ENCODE assay signal across 1 cellular context in the genomic region with DNA sequence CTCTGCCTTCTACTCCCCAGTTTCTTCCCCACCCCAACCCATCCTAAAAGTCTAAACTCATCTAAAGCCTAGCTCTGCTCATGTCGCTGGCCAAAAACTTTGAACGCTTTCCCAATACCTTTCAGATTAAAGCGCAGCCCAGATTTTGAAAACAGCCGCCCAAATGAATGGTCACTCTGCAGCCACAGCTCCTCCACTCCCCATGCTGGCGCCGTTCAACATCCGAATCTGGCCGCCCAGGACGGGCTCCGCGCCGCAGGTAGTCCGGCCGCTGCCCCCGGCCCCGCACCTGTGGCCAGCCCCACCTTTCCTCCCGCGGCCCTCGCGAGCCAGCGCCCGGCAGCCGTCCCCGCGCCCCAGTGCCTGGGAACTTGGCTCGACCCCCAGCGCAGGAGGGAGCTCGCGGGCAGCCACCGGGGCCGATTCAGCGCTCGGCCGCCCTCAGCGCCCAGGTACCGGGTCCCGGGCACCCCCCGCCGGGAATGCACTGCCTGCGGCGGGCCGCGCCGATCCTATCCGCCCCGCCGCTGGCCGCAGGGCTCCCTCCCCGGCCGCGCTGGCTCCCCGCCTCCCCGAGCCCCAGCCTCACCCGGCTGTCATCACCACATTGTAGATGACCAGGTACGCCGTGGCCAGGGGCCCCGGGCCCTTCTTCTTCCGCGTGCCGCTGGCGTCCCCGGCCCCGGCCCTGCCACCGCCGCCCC.
TF ChIP-seq lines count a peak whose summit lies in the region.

No MANE protein-coding gene starts in this region.

TF ChIP-seq in HepG2, 621 proteins besides CTCF, POLR2A, EP300 and RAD21 (continued from another document and continues in another):
- TF ChIP-seq PHF20 (CRISPR knock-in tag; IDR thresholded peaks at IDR 0.05) = peak; percentile 22; the same call in 1 of the 2 replicates
- no peak for TF ChIP-seq GATAD1 (CRISPR knock-in tag; IDR thresholded peaks at IDR 0.05)
- TF ChIP-seq, protein P1, sequence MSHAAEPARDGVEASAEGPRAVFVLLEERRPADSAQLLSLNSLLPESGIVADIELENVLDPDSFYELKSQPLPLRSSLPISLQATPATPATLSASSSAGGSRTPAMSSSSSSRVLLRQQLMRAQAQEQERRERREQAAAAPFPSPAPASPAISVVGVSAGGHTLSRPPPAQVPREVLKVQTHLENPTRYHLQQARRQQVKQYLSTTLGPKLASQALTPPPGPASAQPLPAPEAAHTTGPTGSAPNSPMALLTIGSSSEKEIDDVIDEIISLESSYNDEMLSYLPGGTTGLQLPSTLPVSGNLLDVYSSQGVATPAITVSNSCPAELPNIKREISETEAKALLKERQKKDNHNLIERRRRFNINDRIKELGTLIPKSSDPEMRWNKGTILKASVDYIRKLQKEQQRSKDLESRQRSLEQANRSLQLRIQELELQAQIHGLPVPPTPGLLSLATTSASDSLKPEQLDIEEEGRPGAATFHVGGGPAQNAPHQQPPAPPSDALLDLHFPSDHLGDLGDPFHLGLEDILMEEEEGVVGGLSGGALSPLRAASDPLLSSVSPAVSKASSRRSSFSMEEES (CRISPR knock-in tag; IDR thresholded peaks at IDR 0.05) = 0 out of 2 replicates have a peak, but pooled peaks have one; percentile 14
- TF ChIP-seq, protein P2, sequence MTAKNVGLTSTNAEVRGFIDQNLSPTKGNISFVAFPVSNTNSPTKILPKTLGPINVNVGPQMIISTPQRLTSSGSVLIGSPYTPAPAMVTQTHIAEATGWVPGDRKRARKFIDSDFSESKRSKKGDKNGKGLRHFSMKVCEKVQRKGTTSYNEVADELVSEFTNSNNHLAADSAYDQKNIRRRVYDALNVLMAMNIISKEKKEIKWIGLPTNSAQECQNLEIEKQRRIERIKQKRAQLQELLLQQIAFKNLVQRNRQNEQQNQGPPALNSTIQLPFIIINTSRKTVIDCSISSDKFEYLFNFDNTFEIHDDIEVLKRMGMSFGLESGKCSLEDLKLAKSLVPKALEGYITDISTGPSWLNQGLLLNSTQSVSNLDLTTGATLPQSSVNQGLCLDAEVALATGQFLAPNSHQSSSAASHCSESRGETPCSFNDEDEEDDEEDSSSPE (CRISPR knock-in tag; IDR thresholded peaks at IDR 0.05) = peak; percentile 17; the same call in 1 of the 2 replicates
- TF ChIP-seq, protein P3, sequence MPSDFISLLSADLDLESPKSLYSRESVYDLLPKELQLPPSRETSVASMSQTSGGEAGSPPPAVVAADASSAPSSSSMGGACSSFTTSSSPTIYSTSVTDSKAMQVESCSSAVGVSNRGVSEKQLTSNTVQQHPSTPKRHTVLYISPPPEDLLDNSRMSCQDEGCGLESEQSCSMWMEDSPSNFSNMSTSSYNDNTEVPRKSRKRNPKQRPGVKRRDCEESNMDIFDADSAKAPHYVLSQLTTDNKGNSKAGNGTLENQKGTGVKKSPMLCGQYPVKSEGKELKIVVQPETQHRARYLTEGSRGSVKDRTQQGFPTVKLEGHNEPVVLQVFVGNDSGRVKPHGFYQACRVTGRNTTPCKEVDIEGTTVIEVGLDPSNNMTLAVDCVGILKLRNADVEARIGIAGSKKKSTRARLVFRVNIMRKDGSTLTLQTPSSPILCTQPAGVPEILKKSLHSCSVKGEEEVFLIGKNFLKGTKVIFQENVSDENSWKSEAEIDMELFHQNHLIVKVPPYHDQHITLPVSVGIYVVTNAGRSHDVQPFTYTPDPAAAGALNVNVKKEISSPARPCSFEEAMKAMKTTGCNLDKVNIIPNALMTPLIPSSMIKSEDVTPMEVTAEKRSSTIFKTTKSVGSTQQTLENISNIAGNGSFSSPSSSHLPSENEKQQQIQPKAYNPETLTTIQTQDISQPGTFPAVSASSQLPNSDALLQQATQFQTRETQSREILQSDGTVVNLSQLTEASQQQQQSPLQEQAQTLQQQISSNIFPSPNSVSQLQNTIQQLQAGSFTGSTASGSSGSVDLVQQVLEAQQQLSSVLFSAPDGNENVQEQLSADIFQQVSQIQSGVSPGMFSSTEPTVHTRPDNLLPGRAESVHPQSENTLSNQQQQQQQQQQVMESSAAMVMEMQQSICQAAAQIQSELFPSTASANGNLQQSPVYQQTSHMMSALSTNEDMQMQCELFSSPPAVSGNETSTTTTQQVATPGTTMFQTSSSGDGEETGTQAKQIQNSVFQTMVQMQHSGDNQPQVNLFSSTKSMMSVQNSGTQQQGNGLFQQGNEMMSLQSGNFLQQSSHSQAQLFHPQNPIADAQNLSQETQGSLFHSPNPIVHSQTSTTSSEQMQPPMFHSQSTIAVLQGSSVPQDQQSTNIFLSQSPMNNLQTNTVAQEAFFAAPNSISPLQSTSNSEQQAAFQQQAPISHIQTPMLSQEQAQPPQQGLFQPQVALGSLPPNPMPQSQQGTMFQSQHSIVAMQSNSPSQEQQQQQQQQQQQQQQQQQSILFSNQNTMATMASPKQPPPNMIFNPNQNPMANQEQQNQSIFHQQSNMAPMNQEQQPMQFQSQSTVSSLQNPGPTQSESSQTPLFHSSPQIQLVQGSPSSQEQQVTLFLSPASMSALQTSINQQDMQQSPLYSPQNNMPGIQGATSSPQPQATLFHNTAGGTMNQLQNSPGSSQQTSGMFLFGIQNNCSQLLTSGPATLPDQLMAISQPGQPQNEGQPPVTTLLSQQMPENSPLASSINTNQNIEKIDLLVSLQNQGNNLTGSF (CRISPR knock-in tag; IDR thresholded peaks at IDR 0.05) = no peak
- TF ChIP-seq GFI1 (CRISPR knock-in tag; IDR thresholded peaks at IDR 0.05; ENCODE audit: borderline replicate concordance) = peak; percentile 14; the same call in 1 of the 2 replicates
- TF ChIP-seq ZNF431 (CRISPR knock-in tag; IDR thresholded peaks at IDR 0.05; ENCODE audit: borderline replicate concordance, low read depth) = peak; percentile 63; the same call in 1 of the 2 replicates
- TF ChIP-seq ZFP82 (CRISPR knock-in tag; IDR thresholded peaks at IDR 0.05; ENCODE audit: borderline replicate concordance) = 0 out of 2 replicates have a peak, but pooled peaks have one; percentile 40
- TF ChIP-seq, protein P4, sequence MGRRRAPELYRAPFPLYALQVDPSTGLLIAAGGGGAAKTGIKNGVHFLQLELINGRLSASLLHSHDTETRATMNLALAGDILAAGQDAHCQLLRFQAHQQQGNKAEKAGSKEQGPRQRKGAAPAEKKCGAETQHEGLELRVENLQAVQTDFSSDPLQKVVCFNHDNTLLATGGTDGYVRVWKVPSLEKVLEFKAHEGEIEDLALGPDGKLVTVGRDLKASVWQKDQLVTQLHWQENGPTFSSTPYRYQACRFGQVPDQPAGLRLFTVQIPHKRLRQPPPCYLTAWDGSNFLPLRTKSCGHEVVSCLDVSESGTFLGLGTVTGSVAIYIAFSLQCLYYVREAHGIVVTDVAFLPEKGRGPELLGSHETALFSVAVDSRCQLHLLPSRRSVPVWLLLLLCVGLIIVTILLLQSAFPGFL (CRISPR knock-in tag; IDR thresholded peaks at IDR 0.05) = no peak
- 0 out of 2 replicates have a peak, but pooled peaks have one; percentile 7 for TF ChIP-seq PHF21A (CRISPR knock-in tag; IDR thresholded peaks at IDR 0.05)
- 0 out of 2 replicates have a peak, but pooled peaks have one; percentile 4 for TF ChIP-seq ERF (CRISPR knock-in tag; IDR thresholded peaks at IDR 0.05)
- TF ChIP-seq, protein P5, sequence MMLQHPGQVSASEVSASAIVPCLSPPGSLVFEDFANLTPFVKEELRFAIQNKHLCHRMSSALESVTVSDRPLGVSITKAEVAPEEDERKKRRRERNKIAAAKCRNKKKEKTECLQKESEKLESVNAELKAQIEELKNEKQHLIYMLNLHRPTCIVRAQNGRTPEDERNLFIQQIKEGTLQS (CRISPR knock-in tag; IDR thresholded peaks at IDR 0.05) = no peak
- TF ChIP-seq, protein P6, sequence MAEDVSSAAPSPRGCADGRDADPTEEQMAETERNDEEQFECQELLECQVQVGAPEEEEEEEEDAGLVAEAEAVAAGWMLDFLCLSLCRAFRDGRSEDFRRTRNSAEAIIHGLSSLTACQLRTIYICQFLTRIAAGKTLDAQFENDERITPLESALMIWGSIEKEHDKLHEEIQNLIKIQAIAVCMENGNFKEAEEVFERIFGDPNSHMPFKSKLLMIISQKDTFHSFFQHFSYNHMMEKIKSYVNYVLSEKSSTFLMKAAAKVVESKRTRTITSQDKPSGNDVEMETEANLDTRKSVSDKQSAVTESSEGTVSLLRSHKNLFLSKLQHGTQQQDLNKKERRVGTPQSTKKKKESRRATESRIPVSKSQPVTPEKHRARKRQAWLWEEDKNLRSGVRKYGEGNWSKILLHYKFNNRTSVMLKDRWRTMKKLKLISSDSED (CRISPR knock-in tag; IDR thresholded peaks at IDR 0.05) = no peak
- TF ChIP-seq E2F2 (CRISPR knock-in tag; IDR thresholded peaks at IDR 0.05; ENCODE audit: borderline replicate concordance) = 0 out of 2 replicates have a peak, but pooled peaks have one; percentile 26
- no peak for TF ChIP-seq ZNF296 (CRISPR knock-in tag; conservative IDR thresholded peaks at IDR 0.05)
- 0 out of 2 replicates have a peak, but pooled peaks have one; percentile 47 for TF ChIP-seq FOXC1 (CRISPR knock-in tag; IDR thresholded peaks at IDR 0.05; ENCODE audit: borderline replicate concordance)
- no peak for TF ChIP-seq ZNF383 (CRISPR knock-in tag; IDR thresholded peaks at IDR 0.05; ENCODE audit: borderline replicate concordance)
- no peak for TF ChIP-seq BORCS8-MEF2B (CRISPR knock-in tag; IDR thresholded peaks at IDR 0.05)
- TF ChIP-seq SRY (CRISPR knock-in tag; IDR thresholded peaks at IDR 0.05) = peak; percentile 30; the same call in 1 of the 2 replicates
- TF ChIP-seq ZNF256 (CRISPR knock-in tag; conservative IDR thresholded peaks at IDR 0.05) = no peak
- TF ChIP-seq, protein P7, sequence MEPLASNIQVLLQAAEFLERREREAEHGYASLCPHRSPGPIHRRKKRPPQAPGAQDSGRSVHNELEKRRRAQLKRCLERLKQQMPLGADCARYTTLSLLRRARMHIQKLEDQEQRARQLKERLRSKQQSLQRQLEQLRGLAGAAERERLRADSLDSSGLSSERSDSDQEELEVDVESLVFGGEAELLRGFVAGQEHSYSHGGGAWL (CRISPR knock-in tag; IDR thresholded peaks at IDR 0.05) = peak; percentile 48; the same call in 1 of the 2 replicates
- 0 out of 2 replicates have a peak, but pooled peaks have one; percentile 4 for TF ChIP-seq HOXA5 (CRISPR knock-in tag; IDR thresholded peaks at IDR 0.05)
- peak; percentile 33; the same call in 1 of the 2 replicates for TF ChIP-seq STAG1 (CRISPR knock-in tag; IDR thresholded peaks at IDR 0.05)
- TF ChIP-seq ZNF441 (CRISPR knock-in tag; IDR thresholded peaks at IDR 0.05; ENCODE audit: borderline replicate concordance) = peak; percentile 81; the same call in 1 of the 2 replicates
- TF ChIP-seq, protein P8, sequence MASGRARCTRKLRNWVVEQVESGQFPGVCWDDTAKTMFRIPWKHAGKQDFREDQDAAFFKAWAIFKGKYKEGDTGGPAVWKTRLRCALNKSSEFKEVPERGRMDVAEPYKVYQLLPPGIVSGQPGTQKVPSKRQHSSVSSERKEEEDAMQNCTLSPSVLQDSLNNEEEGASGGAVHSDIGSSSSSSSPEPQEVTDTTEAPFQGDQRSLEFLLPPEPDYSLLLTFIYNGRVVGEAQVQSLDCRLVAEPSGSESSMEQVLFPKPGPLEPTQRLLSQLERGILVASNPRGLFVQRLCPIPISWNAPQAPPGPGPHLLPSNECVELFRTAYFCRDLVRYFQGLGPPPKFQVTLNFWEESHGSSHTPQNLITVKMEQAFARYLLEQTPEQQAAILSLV (CRISPR knock-in tag; IDR thresholded peaks at IDR 0.05; ENCODE audit: borderline replicate concordance) = peak; percentile 66; the same call in 1 of the 2 replicates
- TF ChIP-seq HES4 (CRISPR knock-in tag; IDR thresholded peaks at IDR 0.05; ENCODE audit: borderline replicate concordance) = peak; percentile 53; the same call in 1 of the 2 replicates
- no peak for TF ChIP-seq PPARG (CRISPR knock-in tag; conservative IDR thresholded peaks at IDR 0.05)
- no peak for TF ChIP-seq ZNF780A (CRISPR knock-in tag; IDR thresholded peaks at IDR 0.05)
- TF ChIP-seq TEAD3 (CRISPR knock-in tag; optimal IDR thresholded peaks at IDR 0.05; ENCODE audit: borderline replicate concordance) = no peak
- TF ChIP-seq ZNF33B (CRISPR knock-in tag; IDR thresholded peaks at IDR 0.05) = 0 out of 2 replicates have a peak, but pooled peaks have one; percentile 13
- TF ChIP-seq, protein P9, sequence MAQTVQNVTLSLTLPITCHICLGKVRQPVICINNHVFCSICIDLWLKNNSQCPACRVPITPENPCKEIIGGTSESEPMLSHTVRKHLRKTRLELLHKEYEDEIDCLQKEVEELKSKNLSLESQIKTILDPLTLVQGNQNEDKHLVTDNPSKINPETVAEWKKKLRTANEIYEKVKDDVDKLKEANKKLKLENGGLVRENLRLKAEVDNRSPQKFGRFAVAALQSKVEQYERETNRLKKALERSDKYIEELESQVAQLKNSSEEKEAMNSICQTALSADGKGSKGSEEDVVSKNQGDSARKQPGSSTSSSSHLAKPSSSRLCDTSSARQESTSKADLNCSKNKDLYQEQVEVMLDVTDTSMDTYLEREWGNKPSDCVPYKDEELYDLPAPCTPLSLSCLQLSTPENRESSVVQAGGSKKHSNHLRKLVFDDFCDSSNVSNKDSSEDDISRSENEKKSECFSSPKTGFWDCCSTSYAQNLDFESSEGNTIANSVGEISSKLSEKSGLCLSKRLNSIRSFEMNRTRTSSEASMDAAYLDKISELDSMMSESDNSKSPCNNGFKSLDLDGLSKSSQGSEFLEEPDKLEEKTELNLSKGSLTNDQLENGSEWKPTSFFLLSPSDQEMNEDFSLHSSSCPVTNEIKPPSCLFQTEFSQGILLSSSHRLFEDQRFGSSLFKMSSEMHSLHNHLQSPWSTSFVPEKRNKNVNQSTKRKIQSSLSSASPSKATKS (CRISPR knock-in tag; IDR thresholded peaks at IDR 0.05) = peak; percentile 25; the same call in 1 of the 2 replicates
- TF ChIP-seq RFXAP (CRISPR knock-in tag; IDR thresholded peaks at IDR 0.05; ENCODE audit: borderline replicate concordance) = peak; percentile 31; the same call in 1 of the 2 replicates
- TF ChIP-seq MLLT10 (CRISPR knock-in tag; IDR thresholded peaks at IDR 0.05) = no peak
- no peak for TF ChIP-seq NFATC3 (CRISPR knock-in tag; IDR thresholded peaks at IDR 0.05)
- TF ChIP-seq FOXK2 (IDR thresholded peaks at IDR 0.05) = no peak
- peak; percentile 56; the same call in 1 of the 2 replicates for TF ChIP-seq ZNF275 (CRISPR knock-in tag; IDR thresholded peaks at IDR 0.05; ENCODE audit: borderline replicate concordance)
- no peak for TF ChIP-seq ZNF841 (CRISPR knock-in tag; IDR thresholded peaks at IDR 0.05; ENCODE audit: borderline replicate concordance)
- no peak for TF ChIP-seq SMYD3 (CRISPR knock-in tag; IDR thresholded peaks at IDR 0.05)
- TF ChIP-seq, protein P10, sequence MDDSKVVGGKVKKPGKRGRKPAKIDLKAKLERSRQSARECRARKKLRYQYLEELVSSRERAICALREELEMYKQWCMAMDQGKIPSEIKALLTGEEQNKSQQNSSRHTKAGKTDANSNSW (CRISPR knock-in tag; IDR thresholded peaks at IDR 0.05; ENCODE audit: borderline replicate concordance) = no peak
